17 cellular contexts compared by ENCODE assay signal in genomic region chr4:632391-632790, GRCh38. TPM values are rescaled to one million over a fixed set of nuclear protein-coding genes. Genes with fewer than 3 reads are reported as not detected.
DNase-seq lines count a peak whose midpoint lies in the region; ATAC-seq, FAIRE-seq and TF ChIP-seq lines count a peak whose summit lies in the region.
"Had no signal": no experiment of that assay in that cellular context is flagged by ENCODE, and none has a peak within 500 bp of the region (broad histone marks: within the 10 kb centered on the region; RNA-seq: fewer than 3 reads in every experiment).

No MANE protein-coding gene starts in this region.

- peaks cover 0 to 39% of the 10 kb centered on the region in 2 donors for H3K27me3 ChIP-seq in tibial artery
- H3K27me3 ChIP-seq: BLaER1 had no signal

- FAIRE-seq in kidney (lab: Jason Lieb, UNC), result no peak
- FAIRE-seq: H1 had no signal

- DNase-seq in Right ventricle myocardium superior (peak; percentile 13), Right ventricle myocardium inferior (ENCODE audit: missing footprints) (no peak), WTC11 (ENCODE audit: low spot score) (peak; percentile 5), kidney (peak; percentile 12), tibial artery (peak; percentile 8 to 24), cerebellar cortex (ENCODE audit: low spot score) (no peak)
- no peak for DNase-seq in activated CD4-positive, alpha-beta T cell treated with anti-CD3 and anti-CD28 coated beads for 48 hours
- DNase-seq: 8988T; AML-193; CD4-positive, CD25-positive, alpha-beta regulatory T cell; DMS53; GF-D8 had no signal

- no peak overlapping the region for H3K27ac Mint-ChIP-seq in WTC11
- H3K27ac Mint-ChIP-seq: CD4-positive, CD25-positive, alpha-beta regulatory T cell had no signal

- peaks cover 0 to 4% of the 10 kb centered on the region in 2 donors for H3K9me3 ChIP-seq in kidney (ENCODE audit: control insufficient read depth in 1 of 2, low read length in 2 of 2)
- H3K9me3 ChIP-seq in tibial artery, result peaks cover 0 to 9% (median 0%) of the 10 kb centered on the region in 3 donors

- H3K4me3 Mint-ChIP-seq in WTC11, result no peak overlapping the region

- H3K27me3 Mint-ChIP-seq in WTC11 (ENCODE audit: low read depth), result peaks cover 7% of the 10 kb centered on the region
- H3K27me3 Mint-ChIP-seq: CD4-positive, CD25-positive, alpha-beta regulatory T cell had no signal

- TF ChIP-seq CTCF in WTC11 (IDR thresholded peaks at IDR 0.05) (no peak), kidney (IDR thresholded peaks at IDR 0.05; ENCODE audit: borderline replicate concordance, extremely low read depth, insufficient read depth) (no peak), tibial artery (IDR thresholded peaks at IDR 0.05) (no peak)

- POLR2A ChIA-PET in WTC11 (lab: Charles Lee), result no interaction called here

- CTCF ChIA-PET in WTC11 (lab: Charles Lee), result no interaction called here

- H3K4me3 ChIP-seq in kidney (ENCODE audit: low read length in 2 of 2), result no peak overlapping the region
- H3K4me3 ChIP-seq in tibial artery, result no peak overlapping the region
- H3K4me3 ChIP-seq: BLaER1 had no signal

- H3K9me3 Mint-ChIP-seq in WTC11, result peaks cover 22% of the 10 kb centered on the region

- no peaks in the 10 kb centered on the region for H3K4me1 ChIP-seq in kidney (ENCODE audit: control insufficient read depth in 1 of 2, insufficient read depth in 1 of 2, low read depth in 1 of 2, low read length in 2 of 2)
- H3K4me1 ChIP-seq in tibial artery, result no peaks in the 10 kb centered on the region

- ATAC-seq in Right ventricle myocardium superior (ENCODE audit: poor library complexity) (no peak), Right ventricle myocardium inferior (no peak), WTC11 (no peak), HG02973 (IDR thresholded peaks at IDR 0.05; ENCODE audit: unreplicated experiment) (no peak)
- ATAC-seq: HCT116 had no signal

- H3K9ac ChIP-seq in kidney (ENCODE audit: low read length in 2 of 2), result no peak overlapping the region
- H3K9ac ChIP-seq: BLaER1 had no signal

- peaks cover 6% of the 10 kb centered on the region; the same call in 1 of the 2 replicates for H3K36me3 Mint-ChIP-seq in WTC11
- H3K36me3 Mint-ChIP-seq: CD4-positive, CD25-positive, alpha-beta regulatory T cell had no signal

- H3K4me1 Mint-ChIP-seq in WTC11, result no peaks in the 10 kb centered on the region
- H3K4me1 Mint-ChIP-seq: CD4-positive, CD25-positive, alpha-beta regulatory T cell had no signal

- H3K36me3 ChIP-seq in kidney (ENCODE audit: control insufficient read depth in 1 of 2, insufficient read depth in 2 of 2, low read length in 2 of 2) (no peaks in the 10 kb centered on the region), tibial artery (no peaks in the 10 kb centered on the region)
- H3K36me3 ChIP-seq: BLaER1 had no signal

- intact Hi-C loops in Right ventricle myocardium superior (cut with DNase I) (no loop called here), Right ventricle myocardium inferior (cut with DNase I) (no loop called here), kidney (cut with DNase I) (no loop called here), tibial artery (cut with DNase I; ENCODE audit: low total_unique reads) (no loop called here)

- H3K27ac ChIP-seq in kidney (ENCODE audit: low read depth in 2 of 2, low read length in 2 of 2), result no peak overlapping the region
- H3K27ac ChIP-seq in tibial artery, result no peak overlapping the region
- H3K27ac ChIP-seq: BLaER1 had no signal

TF ChIP-seq in WTC11, 78 proteins besides CTCF, POLR2A, EP300 and RAD21:
- TF ChIP-seq FOXP1 (CRISPR knock-in tag; IDR thresholded peaks at IDR 0.05; ENCODE audit: borderline replicate concordance), result no peak
- no peak for TF ChIP-seq ATF2 (CRISPR knock-in tag; IDR thresholded peaks at IDR 0.05; ENCODE audit: borderline replicate concordance, low read depth)
- TF ChIP-seq ZNF317 (CRISPR knock-in tag; IDR thresholded peaks at IDR 0.05; ENCODE audit: borderline replicate concordance, low read depth), result no peak

RNA-seq across cellular contexts. Expression of gene PDE6B, which starts 7.0 kb away (rescaled TPM):
- 1.1 TPM for total RNA-seq in Right ventricle myocardium superior
- 1.7 TPM for total RNA-seq in Right ventricle myocardium inferior
- 7.1 to 13.1 TPM (median 13.0 TPM) in 3 replicates for total RNA-seq in WTC11 (2021)
- total RNA-seq in kidney, result 10.7 TPM
- polyA plus RNA-seq in kidney (ENCODE audit: insufficient read depth, low read depth, low replicate concordance), result 10.8 TPM
- total RNA-seq: HT-29 had no signal

RNA-seq across cellular contexts. Expression of gene ATP5ME, which starts 41.7 kb away (rescaled TPM):
- total RNA-seq in Right ventricle myocardium superior, result 1,145 TPM
- total RNA-seq in Right ventricle myocardium inferior, result 1,162 TPM
- 458 to 478 TPM (median 468 TPM) in 3 replicates for total RNA-seq in WTC11 (2021)
- total RNA-seq in kidney, result 248 TPM
- polyA plus RNA-seq in kidney (ENCODE audit: insufficient read depth, low read depth, low replicate concordance), result 1,928 TPM

RNA-seq across cellular contexts. Expression of gene MYL5, which starts 42.0 kb away (rescaled TPM):
- total RNA-seq in Right ventricle myocardium superior (3.7 TPM), Right ventricle myocardium inferior (3.9 TPM), WTC11 (2021) (12.1 to 22.2 TPM (median 14.8 TPM) in 3 replicates), kidney (17.9 TPM)
- polyA plus RNA-seq in kidney (ENCODE audit: insufficient read depth, low read depth, low replicate concordance), result 29.6 TPM

RNA-seq across cellular contexts. Expression of gene TMEM271, which starts 56.3 kb away (rescaled TPM):
- not detected for total RNA-seq in Right ventricle myocardium superior
- not detected for total RNA-seq in Right ventricle myocardium inferior
- 0.14 to 0.31 TPM (median 0.16 TPM) in 3 replicates for total RNA-seq in WTC11 (2021)
- total RNA-seq in kidney, result not detected
- polyA plus RNA-seq in kidney (ENCODE audit: insufficient read depth, low read depth, low replicate concordance), result not detected
- total RNA-seq: CD4-positive, CD25-positive, alpha-beta regulatory T cell; HT-29 had no signal
- polyA plus RNA-seq: CD4-positive, CD25-positive, alpha-beta regulatory T cell had no signal

RNA-seq across cellular contexts. Expression of gene SLC49A3, which starts 56.6 kb away (rescaled TPM):
- total RNA-seq in Right ventricle myocardium superior (14.6 TPM), Right ventricle myocardium inferior (17.3 TPM), WTC11 (2021) (5.8 to 6.8 TPM (median 6.7 TPM) in 3 replicates), kidney (18.2 TPM)
- 12.6 TPM for polyA plus RNA-seq in kidney (ENCODE audit: insufficient read depth, low read depth, low replicate concordance)

Comparison
In these comparisons a context has a peak if more than half of its experiments do, and no peak if none do; other contexts are left out.
1. DNase-seq: peak in Right ventricle myocardium superior (single experiment), WTC11 (single experiment), kidney (single experiment) and tibial artery (2 of 2); none in Right ventricle myocardium inferior (single experiment), activated CD4-positive, alpha-beta T cell treated with anti-CD3 and anti-CD28 coated beads for 48 hours (single experiment) and cerebellar cortex (single experiment).